ENCODE assay signal across 19 cellular contexts in genomic region chr2:26706616-26707473, GRCh38. TPM values are rescaled to one million over a fixed set of nuclear protein-coding genes. Genes with fewer than 3 reads are reported as not detected.
DNase-seq lines count a peak whose midpoint lies in the region; ATAC-seq, FAIRE-seq and TF ChIP-seq lines count a peak whose summit lies in the region.
"Had no signal": no experiment of that assay in that cellular context is flagged by ENCODE, and none has a peak within 500 bp of the region (broad histone marks: within the 10 kb centered on the region; RNA-seq: fewer than 3 reads in every experiment).

No MANE protein-coding gene starts in this region.

- no peak for TF ChIP-seq CTCF in coronary artery (IDR thresholded peaks at IDR 0.05)
- TF ChIP-seq CTCF in kidney (IDR thresholded peaks at IDR 0.05; ENCODE audit: borderline replicate concordance, extremely low read depth, insufficient read depth): no peak
- TF ChIP-seq CTCF in osteocyte (IDR thresholded peaks at IDR 0.05): no peak

- H3K4me1 Mint-ChIP-seq in osteocyte (ENCODE audit: unreplicated experiment): peaks cover 63% of the 10 kb centered on the region
- H3K4me1 Mint-ChIP-seq: activated CD4-positive, alpha-beta T cell treated with anti-CD3 and anti-CD28 coated beads for 36 hours; central memory CD8-positive, alpha-beta T cell had no signal

- peak overlapping the region; percentile 63 for H3K4me2 ChIP-seq in BLaER1

- FAIRE-seq in kidney (lab: Jason Lieb, UNC): no peak
- FAIRE-seq: endothelial cell of umbilical vein had no signal

- H3K9ac ChIP-seq in BLaER1 (no peak overlapping the region), kidney (ENCODE audit: low read length in 2 of 2) (no peak overlapping the region)

- H3K9me3 ChIP-seq in BLaER1 (no peaks in the 10 kb centered on the region), kidney (ENCODE audit: control insufficient read depth in 1 of 2, low read length in 2 of 2) (no peaks in the 10 kb centered on the region)
- H3K9me3 ChIP-seq: prostate gland had no signal

- no peaks in the 10 kb centered on the region for H3K9me3 Mint-ChIP-seq in osteocyte (ENCODE audit: unreplicated experiment)
- H3K9me3 Mint-ChIP-seq: central memory CD8-positive, alpha-beta T cell had no signal

- no peak overlapping the region for H3K27ac ChIP-seq in BLaER1
- peak overlapping the region; percentile 38 to 88 for H3K27ac ChIP-seq in coronary artery
- H3K27ac ChIP-seq in kidney (ENCODE audit: low read depth in 2 of 2, low read length in 2 of 2): no peak overlapping the region

- no peaks in the 10 kb centered on the region for H3K36me3 Mint-ChIP-seq in osteocyte (ENCODE audit: unreplicated experiment)
- H3K36me3 Mint-ChIP-seq: activated naive CD8-positive, alpha-beta T cell had no signal

- peak overlapping the region; percentile 54 for H3K27ac Mint-ChIP-seq in osteocyte (ENCODE audit: unreplicated experiment)
- H3K27ac Mint-ChIP-seq: activated CD4-positive, alpha-beta T cell treated with anti-CD3 and anti-CD28 coated beads for 36 hours; activated naive CD8-positive, alpha-beta T cell had no signal

- H3K27me3 ChIP-seq in BLaER1: no peaks in the 10 kb centered on the region

- peaks cover 6% of the 10 kb centered on the region for H3K27me3 Mint-ChIP-seq in osteocyte (ENCODE audit: unreplicated experiment)
- H3K27me3 Mint-ChIP-seq: activated CD4-positive, alpha-beta T cell treated with anti-CD3 and anti-CD28 coated beads for 36 hours; activated naive CD8-positive, alpha-beta T cell had no signal

- H4K20me1 ChIP-seq in BLaER1: no peaks in the 10 kb centered on the region

- in situ Hi-C loops in ACHN (cut with HindIII; ENCODE audit: low pct_ligation_motif_present, low pct_unique_long_range_greater_than_20kb, low sequenced_read_pairs): no loop called here

- ATAC-seq in GM19467 (IDR thresholded peaks at IDR 0.05; ENCODE audit: unreplicated experiment): no peak
- ATAC-seq: activated CD4-positive, alpha-beta T cell treated with anti-CD3 and anti-CD28 coated beads for 36 hours had no signal

- H3K4me3 ChIP-seq in BLaER1 (no peak overlapping the region), coronary artery (peak overlapping the region; percentile 2), kidney (ENCODE audit: low read length in 2 of 2) (no peak overlapping the region)
- H3K4me3 ChIP-seq: prostate gland had no signal

- DNase-seq in coronary artery (ENCODE audit: low spot score) (no peak), kidney (peak; percentile 91), osteocyte (ENCODE audit: extremely low spot score, unreplicated experiment) (no peak), NCI-H187 treated with DMSO at 0.1 percent for 48 hours (lab: John Stamatoyannopoulos, UW) (no peak), NK-92 (lab: John Stamatoyannopoulos, UW; ENCODE audit: unreplicated experiment) (no peak), ACHN (no peak)
- DNase-seq: 8988T; activated CD4-positive, alpha-beta T cell treated with anti-CD3 and anti-CD28 coated beads for 36 hours; activated T-cell treated with anti-CD3 and anti-CD28 coated beads, Interleukin-2, amount 50 U/mL, for 1 hour; DMS79 treated with DMSO at 0.1 percent for 48 hours; NCI-H446 treated with DMSO at 0.1 percent for 48 hours; T-helper 9 cell had no signal

- H3K36me3 ChIP-seq in BLaER1: no peaks in the 10 kb centered on the region
- no peaks in the 10 kb centered on the region for H3K36me3 ChIP-seq in kidney (ENCODE audit: control insufficient read depth in 1 of 2, insufficient read depth in 2 of 2, low read length in 2 of 2)
- H3K36me3 ChIP-seq: prostate gland had no signal

- intact Hi-C loops in kidney (cut with DNase I): no loop called here

- H3K4me1 ChIP-seq in BLaER1 (peaks cover 35% of the 10 kb centered on the region), kidney (ENCODE audit: control insufficient read depth in 1 of 2, insufficient read depth in 1 of 2, low read depth in 1 of 2, low read length in 2 of 2) (peaks cover 0 to 7% of the 10 kb centered on the region in 2 donors)

- H3K4me3 Mint-ChIP-seq in osteocyte (ENCODE audit: unreplicated experiment): no peak overlapping the region
- H3K4me3 Mint-ChIP-seq: activated CD4-positive, alpha-beta T cell treated with anti-CD3 and anti-CD28 coated beads for 36 hours; activated naive CD8-positive, alpha-beta T cell; central memory CD8-positive, alpha-beta T cell had no signal

RNA-seq across cellular contexts. Expression of gene KCNK3, which starts 14.3 kb away (rescaled TPM):
- total RNA-seq in kidney: 8.1 TPM
- 2.1 TPM for polyA plus RNA-seq in kidney (ENCODE audit: insufficient read depth, low read depth, low replicate concordance)
- total RNA-seq in osteocyte: 8.5 and 10.1 TPM in 2 replicates
- total RNA-seq: activated CD4-positive, alpha-beta T cell treated with anti-CD3 and anti-CD28 coated beads for 36 hours; endothelial cell of umbilical vein; SK-MEL-5 had no signal
- polyA plus RNA-seq: endothelial cell of umbilical vein had no signal

RNA-seq across cellular contexts. Expression of gene SLC35F6, which starts 57.2 kb away (rescaled TPM):
- total RNA-seq in kidney (63.7 TPM), osteocyte (40.5 and 46.4 TPM in 2 replicates)
- polyA plus RNA-seq in kidney (ENCODE audit: insufficient read depth, low read depth, low replicate concordance): 43.1 TPM

Comparison
In these comparisons a context has a peak if more than half of its experiments do, and no peak if none do; other contexts are left out.
1. H3K27ac ChIP-seq: peak in coronary artery (2 of 2); none in BLaER1 (single experiment) and kidney (0 of 2).